ENCODE assay signal across 23 cellular contexts in genomic region chr2:130986890-130987493, GRCh38.
"Had no signal": no experiment of that assay in that cellular context is flagged by ENCODE, and none has a peak within 500 bp of the region (broad histone marks: within the 10 kb centered on the region; RNA-seq: fewer than 3 reads in every experiment).

No MANE protein-coding gene starts in this region.

- H3K27ac Mint-ChIP-seq: activated B cell treated with CpG ODN at 0.5 μM for 24 hours; activated CD4-positive, alpha-beta T cell treated with anti-CD3 and anti-CD28 coated beads for 36 hours; activated naive CD8-positive, alpha-beta T cell treated with anti-CD3 and anti-CD28 coated beads for 36 hours; immature natural killer cell; naive B cell; neural progenitor cell had no signal

- H3K4me1 Mint-ChIP-seq: activated CD4-positive, alpha-beta T cell treated with anti-CD3 and anti-CD28 coated beads for 36 hours had no signal

- H3K36me3 ChIP-seq: heart right ventricle, left lung, neural progenitor cell, ovary, prostate gland, right atrium auricular region had no signal

- H3K9me3 ChIP-seq: heart right ventricle, left lung, ovary, prostate gland, right atrium auricular region had no signal

- H3K9ac ChIP-seq: neural progenitor cell had no signal

- H3K27ac ChIP-seq: heart right ventricle, left lung, neural progenitor cell, ovary, prostate gland, right atrium auricular region had no signal

- H3K9me3 Mint-ChIP-seq: activated B cell treated with CpG ODN at 0.5 μM for 24 hours; activated naive CD8-positive, alpha-beta T cell treated with anti-CD3 and anti-CD28 coated beads for 36 hours; central memory CD8-positive, alpha-beta T cell; immature natural killer cell had no signal

- H3K4me2 ChIP-seq: neural progenitor cell had no signal

- H3K27me3 Mint-ChIP-seq: activated B cell treated with CpG ODN at 0.5 μM for 24 hours; activated CD4-positive, alpha-beta T cell treated with anti-CD3 and anti-CD28 coated beads for 36 hours; activated naive CD8-positive, alpha-beta T cell treated with anti-CD3 and anti-CD28 coated beads for 36 hours; central memory CD8-positive, alpha-beta T cell; naive B cell had no signal

- H3K4me1 ChIP-seq: neural progenitor cell, prostate gland, right atrium auricular region had no signal

- H3K4me3 ChIP-seq: dorsolateral prefrontal cortex, heart right ventricle, left lung, lung, neural progenitor cell, ovary, prostate gland, right atrium auricular region had no signal

- H2AFZ ChIP-seq: neural progenitor cell had no signal

- FAIRE-seq: astrocyte, colon, TTC549 had no signal

- DNase-seq: activated B cell treated with CpG ODN at 0.5 μM for 24 hours; activated CD4-positive, alpha-beta T cell treated with anti-CD3 and anti-CD28 coated beads for 36 hours; activated CD4-positive, alpha-beta T cell treated with anti-CD3 and anti-CD28 coated beads, Interleukin-2, amount 50 U/mL, for 4 hours; activated naive CD4-positive, alpha-beta T cell treated with Interleukin-2 at 50 U/mL for 16 hours; activated naive CD8-positive, alpha-beta T cell treated with anti-CD3 and anti-CD28 coated beads for 36 hours; activated T-cell treated with anti-CD3 and anti-CD28 coated beads, Interleukin-2, amount 50 U/mL, for 48 hours; dorsolateral prefrontal cortex; heart right ventricle; immature natural killer cell; left lung; naive B cell; ovary; stimulated activated CD4-positive, alpha-beta T cell treated with anti-CD3 and anti-CD28 coated beads, Interleukin-4, amount 100 ng/mL, for 24 hours; stimulated activated naive CD8-positive, alpha-beta T cell treated with anti-CD3 and anti-CD28 coated beads, Interleukin-15, Interleukin-2, amounts not matched to agents 100 U/mL and 50 U/mL, for 24 hours; T-helper 1 cell had no signal

- H3K4me3 Mint-ChIP-seq: activated B cell treated with CpG ODN at 0.5 μM for 24 hours; activated CD4-positive, alpha-beta T cell treated with anti-CD3 and anti-CD28 coated beads for 36 hours; activated naive CD8-positive, alpha-beta T cell treated with anti-CD3 and anti-CD28 coated beads for 36 hours; central memory CD8-positive, alpha-beta T cell; immature natural killer cell; naive B cell; neural progenitor cell had no signal

- H3K36me3 Mint-ChIP-seq: activated naive CD8-positive, alpha-beta T cell treated with anti-CD3 and anti-CD28 coated beads for 36 hours; immature natural killer cell had no signal

- H3K27me3 ChIP-seq: dorsolateral prefrontal cortex, left lung, neural progenitor cell, ovary, right atrium auricular region had no signal

- ATAC-seq: activated CD4-positive, alpha-beta T cell treated with anti-CD3 and anti-CD28 coated beads for 36 hours; heart right ventricle; left lung; stimulated activated naive CD8-positive, alpha-beta T cell treated with anti-CD3 and anti-CD28 coated beads, Interleukin-15, Interleukin-2, amounts not matched to agents 100 U/mL and 50 U/mL, for 24 hours had no signal
